ENCODE assay signal across 15 cellular contexts in genomic region chr1:113415256-113416189, GRCh38. TPM values are rescaled to one million over a fixed set of nuclear protein-coding genes. Genes with fewer than 3 reads are reported as not detected.
DNase-seq lines count a peak whose midpoint lies in the region; ATAC-seq, FAIRE-seq and TF ChIP-seq lines count a peak whose summit lies in the region.
"Had no signal": no experiment of that assay in that cellular context is flagged by ENCODE, and none has a peak within 500 bp of the region (broad histone marks: within the 10 kb centered on the region; RNA-seq: fewer than 3 reads in every experiment).

No MANE protein-coding gene starts in this region.

- peak; percentile 33 for DNase-seq in NCI-H748 (lab: John Stamatoyannopoulos, UW; ENCODE audit: unreplicated experiment)
- no peak for DNase-seq in NCI-H748 treated with DMSO at 0.1 percent for 48 hours (lab: John Stamatoyannopoulos, UW)
- peak; percentile 26 for DNase-seq in NCI-H2227 (lab: John Stamatoyannopoulos, UW; ENCODE audit: unreplicated experiment)
- no peak for DNase-seq in activated naive CD8-positive, alpha-beta T cell treated with anti-CD3 and anti-CD28 coated beads for 36 hours
- no peak for DNase-seq in pancreas
- no peak for DNase-seq in T-helper 1 cell
- DNase-seq in kidney tubule cell (ENCODE audit: low spot score): no peak
- DNase-seq in Calu3: no peak
- DNase-seq: activated CD8-positive, alpha-beta memory T cell treated with anti-CD3 and anti-CD28 coated beads, Interleukin-2, amount 50 U/mL, for 4 hours; DMS153; ovary; RPMI8226; uterus had no signal

- peak; percentile 60 to 69 (median 65) for ATAC-seq in pancreas

- H3K27ac ChIP-seq in pancreas: no peak overlapping the region
- H3K27ac ChIP-seq: KMS-11, ovary, uterus had no signal

- H3K27ac Mint-ChIP-seq in activated naive CD8-positive, alpha-beta T cell treated with anti-CD3 and anti-CD28 coated beads for 36 hours: peak overlapping the region; percentile 16
- H3K27ac Mint-ChIP-seq in Calu3 (ENCODE audit: unreplicated experiment): no peak overlapping the region
- H3K27ac Mint-ChIP-seq: dendritic cell treated with granulocyte-macrophage colony-stimulating factor and Interleukin-4, amounts not matched to agents 40 ng/mL and 50 ng/mL, for 4 days had no signal

- H3K4me1 Mint-ChIP-seq in activated naive CD8-positive, alpha-beta T cell treated with anti-CD3 and anti-CD28 coated beads for 36 hours: no peaks in the 10 kb centered on the region
- H3K4me1 Mint-ChIP-seq in Calu3 (ENCODE audit: low read depth, unreplicated experiment): no peaks in the 10 kb centered on the region

- CTCF ChIA-PET in Calu3 (lab: Charles Lee): no interaction called here

- no peak overlapping the region for H3K4me3 ChIP-seq in pancreas
- H3K4me3 ChIP-seq: ovary, uterus had no signal

- no peak overlapping the region for H3K4me3 Mint-ChIP-seq in activated naive CD8-positive, alpha-beta T cell treated with anti-CD3 and anti-CD28 coated beads for 36 hours
- no peak overlapping the region for H3K4me3 Mint-ChIP-seq in Calu3 (ENCODE audit: low read depth, unreplicated experiment)
- H3K4me3 Mint-ChIP-seq: dendritic cell treated with granulocyte-macrophage colony-stimulating factor and Interleukin-4, amounts not matched to agents 40 ng/mL and 50 ng/mL, for 4 days had no signal

- H3K27me3 Mint-ChIP-seq in activated naive CD8-positive, alpha-beta T cell treated with anti-CD3 and anti-CD28 coated beads for 36 hours: no peaks in the 10 kb centered on the region
- no peaks in the 10 kb centered on the region for H3K27me3 Mint-ChIP-seq in Calu3 (ENCODE audit: unreplicated experiment)

- no peak for FAIRE-seq in pancreas (lab: Jason Lieb, UNC)

- TF ChIP-seq CTCF in pancreas (IDR thresholded peaks at IDR 0.05): no peak
- no peak for TF ChIP-seq CTCF in Calu3 (IDR thresholded peaks at IDR 0.05; ENCODE audit: unreplicated experiment)

- intact Hi-C loops in pancreas (cut with DNase I) (no loop called here), Calu3 (cut with micrococcal nuclease; ENCODE audit: unreplicated experiment) (no loop called here)

- WGBS in pancreas, 2 donors: 59 to 64% methylated on average over 6 of the region's 6 CpGs

- H3K27me3 ChIP-seq in pancreas: no peaks in the 10 kb centered on the region
- H3K27me3 ChIP-seq: ovary, uterus had no signal

- no peaks in the 10 kb centered on the region for H3K9me3 ChIP-seq in pancreas
- H3K9me3 ChIP-seq: ovary, uterus had no signal

- peaks cover 0 to 10% (median 6%) of the 10 kb centered on the region in 3 donors for H3K4me1 ChIP-seq in pancreas
- H3K4me1 ChIP-seq: uterus had no signal

- no peaks in the 10 kb centered on the region for H3K36me3 Mint-ChIP-seq in activated naive CD8-positive, alpha-beta T cell treated with anti-CD3 and anti-CD28 coated beads for 36 hours
- H3K36me3 Mint-ChIP-seq in Calu3 (ENCODE audit: insufficient read depth, unreplicated experiment): no peaks in the 10 kb centered on the region

- no TSS peak for BruUV-seq in Calu3 (replicated peaks; lab: Mats Ljungman, UMichigan)

- no peaks in the 10 kb centered on the region for H3K36me3 ChIP-seq in pancreas
- H3K36me3 ChIP-seq: ovary, uterus had no signal

- H3K9me3 Mint-ChIP-seq in activated naive CD8-positive, alpha-beta T cell treated with anti-CD3 and anti-CD28 coated beads for 36 hours: peaks cover 7% of the 10 kb centered on the region
- H3K9me3 Mint-ChIP-seq in Calu3 (ENCODE audit: low read depth, unreplicated experiment): peaks cover 2% of the 10 kb centered on the region
- H3K9me3 Mint-ChIP-seq: dendritic cell treated with granulocyte-macrophage colony-stimulating factor and Interleukin-4, amounts not matched to agents 40 ng/mL and 50 ng/mL, for 4 days had no signal

RNA-seq across cellular contexts. Expression of gene MAGI3, which starts 25.2 kb away (rescaled TPM):
- total RNA-seq in activated naive CD8-positive, alpha-beta T cell treated with anti-CD3 and anti-CD28 coated beads for 36 hours: 1 to 10 TPM; 3.3 to 3.4 TPM
- total RNA-seq in pancreas (10 to 100 TPM; 11.5 to 24.2 (median 16.4) TPM), Calu3 (2022) (13.4 and 14.2 TPM in 2 replicates)
- polyA plus RNA-seq in pancreas: 1 to 10 TPM; 4.6 to 7.3 TPM

Comparison
In these comparisons a context has a peak if more than half of its experiments do, and no peak if none do; other contexts are left out.
1. DNase-seq: peak in NCI-H748 (single experiment) and NCI-H2227 (single experiment); none in NCI-H748 treated with DMSO at 0.1 percent for 48 hours (single experiment), activated naive CD8-positive, alpha-beta T cell treated with anti-CD3 and anti-CD28 coated beads for 36 hours (single experiment), pancreas (0 of 6), T-helper 1 cell (0 of 5), kidney tubule cell (single experiment) and Calu3 (single experiment).